Comparison of ENCODE assay signal across 9 cellular contexts in genomic region chrX:103688949-103689348, GRCh38. TPM values are rescaled to one million over a fixed set of nuclear protein-coding genes. Genes with fewer than 3 reads are reported as not detected.
A peak's percentile ranks its signal among the peaks of the same experiment; 100 is the strongest.
DNase-seq lines count a peak whose midpoint lies in the region; ATAC-seq, FAIRE-seq and TF ChIP-seq lines count a peak whose summit lies in the region.
"Had no signal": no experiment of that assay in that cellular context is flagged by ENCODE, and none has a peak within 500 bp of the region (broad histone marks: within the 10 kb centered on the region; RNA-seq: fewer than 3 reads in every experiment).

No MANE protein-coding gene starts in this region.

- no peak overlapping the region for H2BK5ac ChIP-seq in mesenchymal stem cell (ENCODE audit: low read depth, low read length, poor library complexity, severe bottlenecking)

- no peak for ATAC-seq in stimulated activated naive B cell treated with anti-CD40 and anti-IgM and Interleukin-4, amounts not matched to agents 10 μg/mL and 1 μg/mL and 100 μg/mL, for 72 hours (replicated peaks)
- ATAC-seq in HG03045 (IDR thresholded peaks at IDR 0.05; ENCODE audit: unreplicated experiment), result no peak

- no peak overlapping the region for H3K23ac ChIP-seq in mesenchymal stem cell (ENCODE audit: low read length in 2 of 2)

- no peak overlapping the region for H3K27ac ChIP-seq in mesenchymal stem cell (ENCODE audit: low read length, poor library complexity, severe bottlenecking)

- H3K4me1 Mint-ChIP-seq in stimulated activated naive B cell treated with anti-CD40 and anti-IgM and Interleukin-4, amounts not matched to agents 10 μg/mL and 1 μg/mL and 100 μg/mL, for 72 hours, result no peaks in the 10 kb centered on the region

- peaks cover 0 to 4% of the 10 kb centered on the region in 2 donors for H3K27me3 Mint-ChIP-seq in stimulated activated naive B cell treated with anti-CD40 and anti-IgM and Interleukin-4, amounts not matched to agents 10 μg/mL and 1 μg/mL and 100 μg/mL, for 72 hours
- H3K27me3 Mint-ChIP-seq: activated naive CD8-positive, alpha-beta T cell had no signal

- H3K9ac ChIP-seq in mesenchymal stem cell (ENCODE audit: low read length), result peak overlapping the region; percentile 98

- TF ChIP-seq CTCF in GM12864 (IDR thresholded peaks at IDR 0.05; ENCODE audit: low read depth, low read length, missing control alignments) (peak; percentile 34), bronchial epithelial cell (IDR thresholded peaks at IDR 0.05; ENCODE audit: insufficient read depth, low read length, severe bottlenecking) (peak; percentile 29)

- H2AFZ ChIP-seq in mesenchymal stem cell (ENCODE audit: low read depth, low read length), result no peak overlapping the region

- 83% methylated on average over 1 of the region's 4 CpGs for WGBS in mesenchymal stem cell

- peaks cover under 1% of the 10 kb centered on the region in 2 donors for H3K36me3 Mint-ChIP-seq in stimulated activated naive B cell treated with anti-CD40 and anti-IgM and Interleukin-4, amounts not matched to agents 10 μg/mL and 1 μg/mL and 100 μg/mL, for 72 hours

- no peak overlapping the region for H2BK12ac ChIP-seq in mesenchymal stem cell (ENCODE audit: low read length in 2 of 2)

- no peak for DNase-seq in GM12864 (ENCODE audit: low read depth)
- DNase-seq in NCI-H2171 treated with DMSO at 0.1 percent for 48 hours (lab: John Stamatoyannopoulos, UW), result peak; percentile 24
- peak; percentile 39 for DNase-seq in bronchial epithelial cell (ENCODE audit: low read depth)
- DNase-seq in mesenchymal stem cell, result peak; percentile 49
- DNase-seq in stimulated activated naive B cell treated with anti-CD40 and anti-IgM and Interleukin-4, amounts not matched to agents 10 μg/mL and 1 μg/mL and 100 μg/mL, for 72 hours, result no peak
- DNase-seq in NCI-H226, result no peak

- H2BK15ac ChIP-seq in mesenchymal stem cell (ENCODE audit: low read depth, poor library complexity, severe bottlenecking), result no peak overlapping the region

- H3K4me3 ChIP-seq in GM12864 (ENCODE audit: low read depth, low read length) (no peak overlapping the region), bronchial epithelial cell (ENCODE audit: low read depth, low read length) (no peak overlapping the region), mesenchymal stem cell (ENCODE audit: insufficient read depth in 1 of 2, low read depth in 1 of 2, low read length in 2 of 2) (no peak overlapping the region)

- H3K4ac ChIP-seq in mesenchymal stem cell (ENCODE audit: low read depth in 1 of 2, low read length in 2 of 2), result no peak overlapping the region

- H2BK120ac ChIP-seq in mesenchymal stem cell (ENCODE audit: low read depth, low read length), result no peak overlapping the region

- no peak overlapping the region for H3K4me2 ChIP-seq in mesenchymal stem cell (ENCODE audit: low read length, poor library complexity, severe bottlenecking)

- no peaks in the 10 kb centered on the region for H3K4me1 ChIP-seq in mesenchymal stem cell (ENCODE audit: control insufficient read depth, insufficient read depth, low read depth, low read length)

- FAIRE-seq in A204.1 (lab: Jason Lieb, UNC) (peak; percentile 94), bronchial epithelial cell (lab: Jason Lieb, UNC) (no peak)

- no peak overlapping the region for H3K27ac Mint-ChIP-seq in stimulated activated naive B cell treated with anti-CD40 and anti-IgM and Interleukin-4, amounts not matched to agents 10 μg/mL and 1 μg/mL and 100 μg/mL, for 72 hours
- H3K27ac Mint-ChIP-seq: activated naive CD8-positive, alpha-beta T cell had no signal

- no peaks in the 10 kb centered on the region for H3K9me3 Mint-ChIP-seq in stimulated activated naive B cell treated with anti-CD40 and anti-IgM and Interleukin-4, amounts not matched to agents 10 μg/mL and 1 μg/mL and 100 μg/mL, for 72 hours

- H3K27me3 ChIP-seq in bronchial epithelial cell (ENCODE audit: control insufficient read depth, insufficient read depth, low read length) (no peaks in the 10 kb centered on the region), mesenchymal stem cell (ENCODE audit: control insufficient read depth in 1 of 2, insufficient read depth in 1 of 2, low read length in 2 of 2) (peaks cover 0 to 6% of the 10 kb centered on the region in 2 experiments)

- H2AK5ac ChIP-seq in mesenchymal stem cell (ENCODE audit: low read length, severe bottlenecking), result no peak overlapping the region

- no peak overlapping the region for H3K14ac ChIP-seq in mesenchymal stem cell (ENCODE audit: low read length in 2 of 2)

- H3K79me1 ChIP-seq in mesenchymal stem cell (replicated peaks; ENCODE audit: low read length, poor library complexity, severe bottlenecking), result no peaks in the 10 kb centered on the region

- no peaks in the 10 kb centered on the region for H3K9me3 ChIP-seq in mesenchymal stem cell (ENCODE audit: control insufficient read depth, low read length)

- no peak overlapping the region for H3K4me3 Mint-ChIP-seq in stimulated activated naive B cell treated with anti-CD40 and anti-IgM and Interleukin-4, amounts not matched to agents 10 μg/mL and 1 μg/mL and 100 μg/mL, for 72 hours
- H3K4me3 Mint-ChIP-seq: activated naive CD8-positive, alpha-beta T cell had no signal

- H4K8ac ChIP-seq in mesenchymal stem cell (ENCODE audit: low read length), result no peak overlapping the region

- H3K36me3 ChIP-seq in bronchial epithelial cell (ENCODE audit: control insufficient read depth, insufficient read depth, low read length) (no peaks in the 10 kb centered on the region), mesenchymal stem cell (ENCODE audit: control insufficient read depth in 1 of 2, insufficient read depth in 2 of 2, low read depth in 1 of 2, low read length in 2 of 2) (peaks cover 0 to 12% of the 10 kb centered on the region in 2 experiments)

- no peak overlapping the region for H4K91ac ChIP-seq in mesenchymal stem cell (ENCODE audit: low read length)

- no peak overlapping the region for H3K18ac ChIP-seq in mesenchymal stem cell (ENCODE audit: low read depth in 1 of 2, low read length in 2 of 2)

RNA-seq across cellular contexts. Expression of gene MORF4L2, which starts 2.5 kb away (rescaled TPM):
- 414 and 422 TPM in 2 replicates for total RNA-seq in bronchial epithelial cell
- polyA plus RNA-seq in mesenchymal stem cell (2013, experiment 1 of 2), result 395 TPM
- 407 TPM for polyA plus RNA-seq in mesenchymal stem cell (2013, experiment 2 of 2)

RNA-seq across cellular contexts. Expression of gene TMEM31, which starts 21.8 kb away (rescaled TPM):
- not detected in 2 replicates for total RNA-seq in bronchial epithelial cell
- polyA plus RNA-seq in mesenchymal stem cell (2013, experiment 1 of 2), result 0.07 TPM
- polyA plus RNA-seq in mesenchymal stem cell (2013, experiment 2 of 2), result not detected

Comparison
In these comparisons a context has a peak if more than half of its experiments do, and no peak if none do; other contexts are left out.
1. DNase-seq: peak in NCI-H2171 treated with DMSO at 0.1 percent for 48 hours (single experiment), bronchial epithelial cell (single experiment) and mesenchymal stem cell (single experiment); none in GM12864 (single experiment), stimulated activated naive B cell treated with anti-CD40 and anti-IgM and Interleukin-4, amounts not matched to agents 10 μg/mL and 1 μg/mL and 100 μg/mL, for 72 hours (single experiment) and NCI-H226 (single experiment).